In genomic region chr10:75029420-75029819, GRCh38 we compare ENCODE assay signal across 17 cellular contexts.
"Had no signal": no experiment of that assay in that cellular context is flagged by ENCODE, and none has a peak within 500 bp of the region (broad histone marks: within the 10 kb centered on the region; RNA-seq: fewer than 3 reads in every experiment).

No MANE protein-coding gene starts in this region.

- H3K27me3 Mint-ChIP-seq: brain; memory B cell; stimulated activated memory B cell treated with anti-CD40 and anti-IgM and Interleukin-4, amounts not matched to agents 10 μg/mL and 1 μg/mL and 100 μg/mL, for 72 hours had no signal

- DNase-seq: activated CD4-positive, alpha-beta T cell treated with anti-CD3 and anti-CD28 coated beads, Interleukin-2, amount 50 U/mL, for 48 hours; activated CD8-positive, alpha-beta memory T cell treated with anti-CD3 and anti-CD28 coated beads, Interleukin-2, amount 50 U/mL, for 48 hours; activated effector memory CD4-positive, alpha-beta T cell treated with Interleukin-2 at 50 U/mL for 16 hours; activated naive CD4-positive, alpha-beta T cell treated with anti-CD3 and anti-CD28 coated beads, Interleukin-2, amount 50 U/mL, for 16 hours; activated T-cell treated with anti-CD3 and anti-CD28 coated beads, Interleukin-2, amount 50 U/mL, for 4 hours; aorta; effector memory CD4-positive, alpha-beta T cell; right lobe of liver; stimulated activated CD4-positive, alpha-beta T cell treated with anti-CD3 and anti-CD28 coated beads, Interleukin-2, amount 100 ng/mL, for 24 hours; stomach; T-helper 1 cell; T1000; trophoblast cell had no signal

- H3K27ac Mint-ChIP-seq: stimulated activated memory B cell treated with anti-CD40 and anti-IgM and Interleukin-4, amounts not matched to agents 10 μg/mL and 1 μg/mL and 100 μg/mL, for 72 hours; WTC11 had no signal

- H3K4me3 Mint-ChIP-seq: activated T-cell treated with anti-CD3 and anti-CD28 coated beads, Interleukin-2, amount 50 U/mL, for 4 hours; brain; memory B cell; stimulated activated memory B cell treated with anti-CD40 and anti-IgM and Interleukin-4, amounts not matched to agents 10 μg/mL and 1 μg/mL and 100 μg/mL, for 72 hours; WTC11 had no signal

- ATAC-seq: activated T-cell treated with anti-CD3 and anti-CD28 coated beads, Interleukin-2, amount 50 U/mL, for 4 hours; right lobe of liver; stimulated activated memory B cell treated with anti-CD40 and anti-IgM and Interleukin-4, amounts not matched to agents 10 μg/mL and 1 μg/mL and 100 μg/mL, for 72 hours; WTC11 had no signal

- H3K4me1 Mint-ChIP-seq: memory B cell, WTC11 had no signal

- H3K9me3 Mint-ChIP-seq: activated T-cell treated with anti-CD3 and anti-CD28 coated beads, Interleukin-2, amount 50 U/mL, for 4 hours; brain; memory B cell; stimulated activated memory B cell treated with anti-CD40 and anti-IgM and Interleukin-4, amounts not matched to agents 10 μg/mL and 1 μg/mL and 100 μg/mL, for 72 hours; WTC11 had no signal
